Comparison of ENCODE assay signal across 8 cellular contexts in genomic region chr13:110713642-110713952, GRCh38. TPM values are rescaled to one million over a fixed set of nuclear protein-coding genes. Genes with fewer than 3 reads are reported as not detected.
A peak's percentile ranks its signal among the peaks of the same experiment; 100 is the strongest.
DNase-seq lines count a peak whose midpoint lies in the region; FAIRE-seq and TF ChIP-seq lines count a peak whose summit lies in the region.

Gene ING1 (plus strand): TSS chr13:110713700. CDS start chr13:110714150, 450 bp downstream.

- peak within 1 kb of the TSS; percentile 85 for H2AFZ ChIP-seq in keratinocyte (ENCODE audit: control insufficient read depth, low read length)

- no peak for TF ChIP-seq CTCF in keratinocyte (optimal IDR thresholded peaks at IDR 0.05 in 1 of 3, IDR thresholded peaks at IDR 0.05 in 1 of 3, conservative IDR thresholded peaks at IDR 0.05 in 1 of 3; ENCODE audit: extremely low read depth in 1 of 3, insufficient read depth in 2 of 3, low read length in 3 of 3)

- H3K27ac Mint-ChIP-seq in activated T-helper 2 cell treated with anti-CD3 and anti-CD28 coated beads, Interferon-gamma antibody, Interleukin-2, Interleukin-4, amounts not matched to agents 10 μg/mL and 5 μg/mL and 100 μg/mL, durations not matched to agents 14 hours and 24 hours and 36 hours = peak within 1 kb of the TSS; percentile 95

- no peaks in the 10 kb centered on the region for H3K9me1 ChIP-seq in keratinocyte (ENCODE audit: control insufficient read depth, extremely low read depth, insufficient read depth, low read length)

- no peaks in the 10 kb centered on the region for H4K20me1 ChIP-seq in keratinocyte (ENCODE audit: control insufficient read depth, extremely low read depth, insufficient read depth, low read length)

- no peaks in the 10 kb centered on the region for H3K9me3 Mint-ChIP-seq in activated T-helper 2 cell treated with anti-CD3 and anti-CD28 coated beads, Interferon-gamma antibody, Interleukin-2, Interleukin-4, amounts not matched to agents 10 μg/mL and 5 μg/mL and 100 μg/mL, durations not matched to agents 14 hours and 24 hours and 36 hours

- dilution Hi-C loops in keratinocyte (cut with MboI; ENCODE audit: extremely low pct_ligation_motif_present, low sequenced_read_pairs) = no loop called here

- H3K4me1 Mint-ChIP-seq in activated T-helper 2 cell treated with anti-CD3 and anti-CD28 coated beads, Interferon-gamma antibody, Interleukin-2, Interleukin-4, amounts not matched to agents 10 μg/mL and 5 μg/mL and 100 μg/mL, durations not matched to agents 14 hours and 24 hours and 36 hours (ENCODE audit: low read depth) = peaks cover 16% of the 10 kb centered on the region

- peak within 1 kb of the TSS; percentile 98 for H3K4me3 Mint-ChIP-seq in activated T-helper 2 cell treated with anti-CD3 and anti-CD28 coated beads, Interferon-gamma antibody, Interleukin-2, Interleukin-4, amounts not matched to agents 10 μg/mL and 5 μg/mL and 100 μg/mL, durations not matched to agents 14 hours and 24 hours and 36 hours (ENCODE audit: low read depth)

- H3K4me2 ChIP-seq in keratinocyte (ENCODE audit: control insufficient read depth, extremely low read depth, insufficient read depth, low read depth, low read length) = peak within 1 kb of the TSS; percentile 97

- FAIRE-seq in keratinocyte (lab: Jason Lieb, UNC) = no peak

- peak; percentile 28 for DNase-seq in NCI-H2081 treated with DMSO at 0.1 percent for 48 hours (lab: John Stamatoyannopoulos, UW)
- DNase-seq in NCI-H2081 (lab: John Stamatoyannopoulos, UW) = no peak
- DNase-seq in activated T-helper 2 cell treated with anti-CD3 and anti-CD28 coated beads, Interferon-gamma antibody, Interleukin-2, Interleukin-4, amounts not matched to agents 10 μg/mL and 5 μg/mL and 100 μg/mL, durations not matched to agents 14 hours and 24 hours and 36 hours (ENCODE audit: low spot score) = no peak
- no peak for DNase-seq in keratinocyte (ENCODE audit: low read depth, low spot score)
- no peak for DNase-seq in NCI-H226
- no peak for DNase-seq in NCI-H345 treated with DMSO at 0.1 percent for 48 hours (lab: John Stamatoyannopoulos, UW; ENCODE audit: unreplicated experiment)
- no peak for DNase-seq in NOMO-1 treated with DMSO at 0.1 percent for 48 hours (lab: John Stamatoyannopoulos, UW; ENCODE audit: unreplicated experiment)

- H3K9me3 ChIP-seq in keratinocyte (ENCODE audit: control insufficient read depth, low read depth, low read length) (no peaks in the 10 kb centered on the region), stomach smooth muscle (ENCODE audit: control insufficient read depth in 2 of 2, low read length in 2 of 2) (no peaks in the 10 kb centered on the region)

- H3K36me3 Mint-ChIP-seq in activated T-helper 2 cell treated with anti-CD3 and anti-CD28 coated beads, Interferon-gamma antibody, Interleukin-2, Interleukin-4, amounts not matched to agents 10 μg/mL and 5 μg/mL and 100 μg/mL, durations not matched to agents 14 hours and 24 hours and 36 hours (ENCODE audit: low read depth) = no peaks in the 10 kb centered on the region

- intact Hi-C loops in activated T-helper 2 cell treated with anti-CD3 and anti-CD28 coated beads, Interferon-gamma antibody, Interleukin-2, Interleukin-4, amounts not matched to agents 10 μg/mL and 5 μg/mL and 100 μg/mL, durations not matched to agents 14 hours and 24 hours and 36 hours (cut with micrococcal nuclease) = loop anchor here (1.0 to 5.0 kb wide), 3 partner anchors 98 to 1974 kb away; partner anchors contain the start of gene NAXD

- H3K27me3 Mint-ChIP-seq in activated T-helper 2 cell treated with anti-CD3 and anti-CD28 coated beads, Interferon-gamma antibody, Interleukin-2, Interleukin-4, amounts not matched to agents 10 μg/mL and 5 μg/mL and 100 μg/mL, durations not matched to agents 14 hours and 24 hours and 36 hours (ENCODE audit: low read depth) = no peaks in the 10 kb centered on the region

- H3K79me2 ChIP-seq in keratinocyte (ENCODE audit: control insufficient read depth, insufficient read depth, low read length) = peaks cover 34% of the 10 kb centered on the region

- H3K27me3 ChIP-seq in keratinocyte (ENCODE audit: control insufficient read depth, extremely low read depth, insufficient read depth, low read length) = no peaks in the 10 kb centered on the region
- H3K27me3 ChIP-seq in stomach smooth muscle (ENCODE audit: control insufficient read depth in 1 of 2, insufficient read depth in 2 of 2, low read length in 2 of 2) = no peaks in the 10 kb centered on the region

- H3K4me1 ChIP-seq in keratinocyte (ENCODE audit: control insufficient read depth, extremely low read depth, insufficient read depth, low read length) (peaks cover 7% of the 10 kb centered on the region), stomach smooth muscle (ENCODE audit: control insufficient read depth, insufficient read depth, low read length) (peaks cover 30% of the 10 kb centered on the region)

- H3K9ac ChIP-seq in keratinocyte (ENCODE audit: control insufficient read depth, extremely low read depth, insufficient read depth, low read length) (peak within 1 kb of the TSS; percentile 96), stomach smooth muscle (ENCODE audit: low read length in 2 of 2) (peak within 1 kb of the TSS; percentile 97 to 98)

- H3K27ac ChIP-seq in keratinocyte (ENCODE audit: control insufficient read depth, insufficient read depth, low read length) (peak within 1 kb of the TSS; percentile 96), stomach smooth muscle (ENCODE audit: low read length) (peak within 1 kb of the TSS; percentile 99)

- H3K4me3 ChIP-seq in keratinocyte (ENCODE audit: control insufficient read depth in 2 of 3, extremely low read depth in 1 of 3, insufficient read depth in 2 of 3, low read depth in 1 of 3, low read length in 3 of 3) (peak within 1 kb of the TSS; percentile 88 to 99 (median 96)), stomach smooth muscle (ENCODE audit: low read length in 2 of 2) (peak within 1 kb of the TSS; percentile 94)

- H3K36me3 ChIP-seq in keratinocyte (ENCODE audit: control insufficient read depth in 2 of 2, extremely low read depth in 1 of 2, insufficient read depth in 2 of 2, low read length in 2 of 2) = no peaks in the 10 kb centered on the region
- no peaks in the 10 kb centered on the region for H3K36me3 ChIP-seq in stomach smooth muscle (ENCODE audit: control insufficient read depth in 2 of 2, insufficient read depth in 2 of 2, low read length in 2 of 2)

RNA-seq across cellular contexts. Expression of gene ING1, which starts in this region (rescaled TPM):
- total RNA-seq in activated T-helper 2 cell treated with anti-CD3 and anti-CD28 coated beads, Interferon-gamma antibody, Interleukin-2, Interleukin-4, amounts not matched to agents 10 μg/mL and 5 μg/mL and 100 μg/mL, durations not matched to agents 14 hours and 24 hours and 36 hours = 16.3 and 17.9 TPM in 2 replicates
- 6.4 to 8.9 TPM (median 7.2 TPM) in 3 replicates for polyA plus RNA-seq in keratinocyte
- 4.4 TPM for polyA plus RNA-seq in keratinocyte (2011; ENCODE audit: low read depth)
- 2.5 and 6.1 TPM in 2 replicates for polyA plus RNA-seq in keratinocyte (2011; cell fraction: cytosol; rRNA removed)
- 5.3 and 5.8 TPM in 2 replicates for polyA plus RNA-seq in keratinocyte (2011; cell fraction: nucleus; rRNA removed)
- 6.9 and 8.5 TPM in 2 replicates for polyA plus RNA-seq in keratinocyte (2012; ENCODE audit: low replicate concordance)
- polyA minus RNA-seq in keratinocyte = 3.0 to 3.4 TPM (median 3.2 TPM) in 3 replicates
- polyA minus RNA-seq in keratinocyte (2011; cell fraction: cytosol; rRNA and poly(A)+ RNA removed) = 16.1 TPM
- polyA minus RNA-seq in keratinocyte (2011; cell fraction: nucleus; rRNA and poly(A)+ RNA removed) = 3.8 and 4.3 TPM in 2 replicates
